Comparison of ENCODE assay signal across 8 cellular contexts in genomic region chr20:5013682-5014447, GRCh38.
"Had no signal": no experiment of that assay in that cellular context is flagged by ENCODE, and none has a peak within 500 bp of the region (broad histone marks: within the 10 kb centered on the region; RNA-seq: fewer than 3 reads in every experiment).

No MANE protein-coding gene starts in this region.

- H3K27ac ChIP-seq: GM23248 had no signal

- H2AFZ ChIP-seq: GM23248 had no signal

- DNase-seq: GM23248, GOT3, H9, HCEC 1CT, HFFc6, KBM-7 had no signal

- FAIRE-seq: H54, HTR-8/SVneo had no signal

- H3K9ac ChIP-seq: GM23248 had no signal

- H3K4me3 ChIP-seq: GM23248 had no signal
